Comparison of ENCODE assay signal across 11 cellular contexts in genomic region chr3:161890147-161890625, GRCh38.
A peak's percentile ranks its signal among the peaks of the same experiment; 100 is the strongest.
DNase-seq lines count a peak whose midpoint lies in the region; TF ChIP-seq lines count a peak whose summit lies in the region.
"Had no signal": no experiment of that assay in that cellular context is flagged by ENCODE, and none has a peak within 500 bp of the region (broad histone marks: within the 10 kb centered on the region; RNA-seq: fewer than 3 reads in every experiment).

No MANE protein-coding gene starts in this region.

- no peak for TF ChIP-seq CTCF in NB4 (IDR thresholded peaks at IDR 0.05; ENCODE audit: low read depth, low read length)
- TF ChIP-seq CTCF in endodermal cell (conservative IDR thresholded peaks at IDR 0.05) = no peak
- no peak for TF ChIP-seq CTCF in endothelial cell (IDR thresholded peaks at IDR 0.05; ENCODE audit: unreplicated experiment)

- peak; percentile 20 for DNase-seq in DMS53 treated with DMSO at 0.1 percent for 48 hours (lab: John Stamatoyannopoulos, UW; ENCODE audit: unreplicated experiment)
- DNase-seq in NB4 (ENCODE audit: low read depth) = peak; percentile 7
- peak; percentile 50 for DNase-seq in endodermal cell
- peak; percentile 99 for DNase-seq in non-pigmented ciliary epithelial cell (ENCODE audit: low read depth)
- no peak for DNase-seq in NCI-H187 (lab: John Stamatoyannopoulos, UW)
- DNase-seq in endothelial cell (ENCODE audit: low spot score) = no peak
- no peak for DNase-seq in occipital lobe (lab: John Stamatoyannopoulos, UW)
- no peak for DNase-seq in GOT3 (lab: John Stamatoyannopoulos, UW)
- DNase-seq: activated effector memory CD4-positive, alpha-beta T cell treated with Interleukin-2 at 50 U/mL for 16 hours; gastrocnemius medialis; T-helper 9 cell had no signal

- H3K9me3 Mint-ChIP-seq in endodermal cell = peaks cover 31% of the 10 kb centered on the region
- no peaks in the 10 kb centered on the region for H3K9me3 Mint-ChIP-seq in endothelial cell (ENCODE audit: unreplicated experiment)

- H3K27ac Mint-ChIP-seq in endodermal cell (no peak overlapping the region), endothelial cell (ENCODE audit: unreplicated experiment) (no peak overlapping the region)

- no peak overlapping the region for H3K9ac ChIP-seq in endodermal cell (ENCODE audit: extremely low read depth, low read length, poor library complexity, severe bottlenecking)

- H3K4me1 ChIP-seq in endodermal cell (ENCODE audit: control insufficient read depth, insufficient read depth, low read length) = no peaks in the 10 kb centered on the region
- H3K4me1 ChIP-seq: gastrocnemius medialis had no signal

- peaks cover 26% of the 10 kb centered on the region for H3K9me3 ChIP-seq in endodermal cell (ENCODE audit: control insufficient read depth, low read length)
- H3K9me3 ChIP-seq: gastrocnemius medialis had no signal

- H3K36me3 Mint-ChIP-seq in endodermal cell (ENCODE audit: low read depth) = peaks cover 7% of the 10 kb centered on the region
- no peaks in the 10 kb centered on the region for H3K36me3 Mint-ChIP-seq in endothelial cell (ENCODE audit: low read depth, unreplicated experiment)

- no peaks in the 10 kb centered on the region for H3K4me1 Mint-ChIP-seq in endodermal cell
- no peaks in the 10 kb centered on the region for H3K4me1 Mint-ChIP-seq in endothelial cell (ENCODE audit: unreplicated experiment)

- WGBS in endodermal cell (ENCODE audit: insufficient coverage in 1 of 2, insufficient read length in 1 of 2), 2 experiments = 88 to 92% methylated on average over 1 to 2 of the region's 2 CpGs

- H3K4me3 Mint-ChIP-seq in endodermal cell (no peak overlapping the region), endothelial cell (ENCODE audit: unreplicated experiment) (no peak overlapping the region)

- H3K4me3 ChIP-seq in NB4 (ENCODE audit: low read depth, low read length) (no peak overlapping the region), endodermal cell (ENCODE audit: low read length) (no peak overlapping the region)
- H3K4me3 ChIP-seq: gastrocnemius medialis had no signal

- no peaks in the 10 kb centered on the region for H3K27me3 ChIP-seq in endodermal cell (ENCODE audit: control insufficient read depth, insufficient read depth, low read length, poor library complexity, severe bottlenecking)
- H3K27me3 ChIP-seq: gastrocnemius medialis had no signal

- TF ChIP-seq POLR2A in NB4 (IDR thresholded peaks at IDR 0.05; ENCODE audit: extremely low read depth, insufficient read length) = no peak

- H3K36me3 ChIP-seq in endodermal cell (ENCODE audit: control insufficient read depth, insufficient read depth, low read length) = no peaks in the 10 kb centered on the region
- H3K36me3 ChIP-seq: gastrocnemius medialis had no signal

- no peaks in the 10 kb centered on the region for H3K27me3 Mint-ChIP-seq in endodermal cell (ENCODE audit: insufficient read depth)
- H3K27me3 Mint-ChIP-seq in endothelial cell (ENCODE audit: unreplicated experiment) = no peaks in the 10 kb centered on the region

- no peak overlapping the region for H3K27ac ChIP-seq in endodermal cell (ENCODE audit: low read depth, low read length)
- H3K27ac ChIP-seq: gastrocnemius medialis had no signal

Comparison
In these comparisons a context has a peak if more than half of its experiments do, and no peak if none do; other contexts are left out.
1. DNase-seq: peak in DMS53 treated with DMSO at 0.1 percent for 48 hours (single experiment), NB4 (single experiment), endodermal cell (single experiment) and non-pigmented ciliary epithelial cell (single experiment); none in NCI-H187 (0 of 2), endothelial cell (single experiment), occipital lobe (single experiment) and GOT3 (single experiment).